In genomic region chr9:132241483-132241839, GRCh38 we compare ENCODE assay signal across 8 cellular contexts.
DNase-seq lines count a peak whose midpoint lies in the region; ATAC-seq, FAIRE-seq and TF ChIP-seq lines count a peak whose summit lies in the region.

No MANE protein-coding gene starts in this region.

- H3K79me2 ChIP-seq in HepG2 (ENCODE audit: insufficient read depth, low read length): no peaks in the 10 kb centered on the region

- FAIRE-seq in A549 (lab: Jason Lieb, UNC): no peak
- FAIRE-seq in HepG2 (lab: Jason Lieb, UNC): no peak

- no peaks in the 10 kb centered on the region for H3K9me3 Mint-ChIP-seq in activated CD8-positive, alpha-beta T cell treated with anti-CD3 and anti-CD28 coated beads for 36 hours
- no peaks in the 10 kb centered on the region for H3K9me3 Mint-ChIP-seq in type B pancreatic cell

- TF ChIP-seq POLR2A in A549 (IDR thresholded peaks at IDR 0.05; ENCODE audit: low read length) (no peak), HepG2 (IDR thresholded peaks at IDR 0.05; ENCODE audit: insufficient read depth in 1 of 2, low read depth in 2 of 2, low read length in 2 of 2) (no peak)

- peaks cover 32% of the 10 kb centered on the region for H3K27me3 ChIP-seq in H7 (ENCODE audit: control insufficient read depth, insufficient read depth, low read length)
- peaks cover 16 to 73% of the 10 kb centered on the region in 2 experiments; a peak in 4 of 5 replicates for H3K27me3 ChIP-seq in HepG2 (ENCODE audit: control insufficient read depth in 1 of 2, insufficient read depth in 2 of 2, low read length in 2 of 2)

- H3K4me3 ChIP-seq in A549: peak overlapping the region; percentile 78
- peak overlapping the region; percentile 63 for H3K4me3 ChIP-seq in H7 (ENCODE audit: insufficient read depth, low read depth, low read length)
- H3K4me3 ChIP-seq in HepG2 (replicated peaks in 1 of 3; ENCODE audit: insufficient read depth in 1 of 3, low read depth in 2 of 3, low read length in 3 of 3): peak overlapping the region; percentile 65 to 73 (median 66); a peak in 5 of 6 replicates

- no peak for DNase-seq in A549 (ENCODE audit: low read depth in 1 of 2, low spot score in 1 of 2)
- no peak for DNase-seq in H7
- DNase-seq in activated CD8-positive, alpha-beta T cell treated with anti-CD3 and anti-CD28 coated beads for 36 hours: no peak
- no peak for DNase-seq in HepG2 (ENCODE audit: low spot score)
- DNase-seq in type B pancreatic cell (ENCODE audit: extremely low spot score, unreplicated experiment): no peak
- DNase-seq in NCI-H2107 treated with DMSO at 0.1 percent for 48 hours (lab: John Stamatoyannopoulos, UW; ENCODE audit: unreplicated experiment): no peak
- no peak for DNase-seq in NCI-H187 (lab: John Stamatoyannopoulos, UW)
- no peak for DNase-seq in stimulated activated naive CD4-positive, alpha-beta T cell (lab: John Stamatoyannopoulos, UW)

- H3K36me3 ChIP-seq in H7 (replicated peaks; ENCODE audit: control insufficient read depth, insufficient read depth, low read length) (no peaks in the 10 kb centered on the region), HepG2 (replicated peaks in 1 of 2; ENCODE audit: control insufficient read depth in 1 of 2, insufficient read depth in 2 of 2, low read length in 2 of 2) (no peaks in the 10 kb centered on the region)

- peak overlapping the region; percentile 78 for H3K27ac Mint-ChIP-seq in activated CD8-positive, alpha-beta T cell treated with anti-CD3 and anti-CD28 coated beads for 36 hours
- peak overlapping the region; percentile 83 for H3K27ac Mint-ChIP-seq in type B pancreatic cell

- H2AFZ ChIP-seq in HepG2 (ENCODE audit: low read length): no peak overlapping the region

- 0% methylated on average over 9 of the region's 33 CpGs for WGBS in A549 (ENCODE audit: missing lambda C conversion rate)
- under 1% methylated on average over 11 of the region's 33 CpGs for WGBS in HepG2 (ENCODE audit: low lambda C conversion rate)

- CTCF ChIA-PET in A549 (lab: Yijun Ruan, JAX) (interaction anchor here (1.0 to 10.6 kb wide), 4 partner anchors 7 to 481 kb away, joined by 5 to 232 read pairs (median 70); no protein-coding TSS in a partner anchor), HepG2 (lab: Yijun Ruan, JAX; ENCODE audit: low intra/inter-chr PET ratio, low total read pairs) (no interaction called here)
- CTCF ChIA-PET in activated CD8-positive, alpha-beta T cell treated with anti-CD3 and anti-CD28 coated beads for 36 hours (lab: Charles Lee): interaction anchor here (0.7 to 9.9 kb wide), 10 partner anchors 10 to 485 kb away, joined by 3 to 193 read pairs (median 4); partner anchors contain the start of gene NTNG2

- in situ Hi-C loops in HepG2 (cut with HindIII; ENCODE audit: extremely low pct_ligation_motif_present, low pct_unique_long_range_greater_than_20kb): loop anchor here (25.0 kb wide), 1 partner anchor 654 kb away; no protein-coding TSS in a partner anchor

- H3K4me1 Mint-ChIP-seq in activated CD8-positive, alpha-beta T cell treated with anti-CD3 and anti-CD28 coated beads for 36 hours (ENCODE audit: low read depth): peaks cover 7% of the 10 kb centered on the region
- H3K4me1 Mint-ChIP-seq in type B pancreatic cell (ENCODE audit: unreplicated experiment): peaks cover 22% of the 10 kb centered on the region

- POLR2A ChIA-PET in A549 (lab: Yijun Ruan, JAX): no interaction called here
- POLR2A ChIA-PET in activated CD8-positive, alpha-beta T cell treated with anti-CD3 and anti-CD28 coated beads for 36 hours (lab: Charles Lee): interaction anchor here (0.8 to 1.2 kb wide), 2 partner anchors 9 to 19 kb away, joined by 3 to 5 read pairs; no protein-coding TSS in a partner anchor
- POLR2A ChIA-PET in HepG2 (lab: Yijun Ruan, JAX): interaction anchor here (1.0 kb wide), 1 partner anchor 114 kb away, joined by 3 read pairs; the partner anchor contains the start of gene SETX

- H4K20me1 ChIP-seq in HepG2 (ENCODE audit: insufficient read depth, low read length): peaks cover 3% of the 10 kb centered on the region; the same call in 1 of the 2 replicates

- no peaks in the 10 kb centered on the region for H3K9me3 ChIP-seq in A549
- no peaks in the 10 kb centered on the region for H3K9me3 ChIP-seq in HepG2 (ENCODE audit: low read length)

- H3K4me1 ChIP-seq in A549 (peaks cover 16% of the 10 kb centered on the region; the same call in 2 of the 3 replicates), HepG2 (ENCODE audit: insufficient read depth, low read length) (peaks cover 16% of the 10 kb centered on the region)

- no peak for TF ChIP-seq CTCF in A549 (IDR thresholded peaks at IDR 0.05)
- TF ChIP-seq CTCF in activated CD8-positive, alpha-beta T cell treated with anti-CD3 and anti-CD28 coated beads for 36 hours (IDR thresholded peaks at IDR 0.05): no peak
- TF ChIP-seq CTCF in HepG2 (CRISPR knock-in tag; IDR thresholded peaks at IDR 0.05): no peak
- peak; percentile 39 for TF ChIP-seq CTCF in type B pancreatic cell (conservative IDR thresholded peaks at IDR 0.05)

- H3K27ac ChIP-seq in A549 (peak overlapping the region; percentile 33 to 79; a peak in 5 of 6 replicates), HepG2 (ENCODE audit: extremely low read length, insufficient read depth, low read length) (no peak overlapping the region)

- BruUV-seq in HepG2 (replicated peaks; lab: Mats Ljungman, UMichigan): no TSS peak

- no peak overlapping the region for H3K9ac ChIP-seq in HepG2 (ENCODE audit: insufficient read depth, low read depth, low read length)

- TF ChIP-seq EP300 in A549 (IDR thresholded peaks at IDR 0.05) (no peak), HepG2 (IDR thresholded peaks at IDR 0.05; ENCODE audit: low read depth in 2 of 2, low read length in 2 of 2) (no peak), HepG2 (CRISPR knock-in tag; IDR thresholded peaks at IDR 0.05; ENCODE audit: borderline replicate concordance) (no peak)

- peak overlapping the region; percentile 81 for H3K4me3 Mint-ChIP-seq in activated CD8-positive, alpha-beta T cell treated with anti-CD3 and anti-CD28 coated beads for 36 hours
- H3K4me3 Mint-ChIP-seq in type B pancreatic cell: peak overlapping the region; percentile 94

- TF ChIP-seq RAD21 in A549 (conservative IDR thresholded peaks at IDR 0.05 in 1 of 2, IDR thresholded peaks at IDR 0.05 in 1 of 2): no peak
- TF ChIP-seq RAD21 in HepG2 (CRISPR knock-in tag; IDR thresholded peaks at IDR 0.05): no peak

- H3K36me3 Mint-ChIP-seq in activated CD8-positive, alpha-beta T cell treated with anti-CD3 and anti-CD28 coated beads for 36 hours (ENCODE audit: low read depth): no peaks in the 10 kb centered on the region
- no peaks in the 10 kb centered on the region for H3K36me3 Mint-ChIP-seq in type B pancreatic cell

- intact Hi-C loops in activated CD8-positive, alpha-beta T cell treated with anti-CD3 and anti-CD28 coated beads for 36 hours (cut with micrococcal nuclease): loop anchor here (5.0 kb wide), 1 partner anchor 484 kb away; no protein-coding TSS in a partner anchor
- intact Hi-C loops in HepG2 (cut with micrococcal nuclease; ENCODE audit: unreplicated experiment): loop anchor here (5.0 kb wide), 1 partner anchor 479 kb away; no protein-coding TSS in a partner anchor

- H3K27me3 Mint-ChIP-seq in activated CD8-positive, alpha-beta T cell treated with anti-CD3 and anti-CD28 coated beads for 36 hours: peaks cover 3% of the 10 kb centered on the region
- H3K27me3 Mint-ChIP-seq in type B pancreatic cell: peaks cover 43% of the 10 kb centered on the region

- ATAC-seq in A549: no peak
- ATAC-seq in activated CD8-positive, alpha-beta T cell treated with anti-CD3 and anti-CD28 coated beads for 36 hours: no peak
- ATAC-seq in HepG2: no peak; the same call in 2 of the 3 replicates

- H3K4me2 ChIP-seq in A549 (peak overlapping the region; percentile 100), HepG2 (ENCODE audit: low read depth, low read length) (peak overlapping the region; percentile 80)

TF ChIP-seq in A549, 52 proteins besides CTCF, POLR2A, EP300 and RAD21:
- TF ChIP-seq E2F6 (IDR thresholded peaks at IDR 0.05; ENCODE audit: borderline replicate concordance, low read depth) (peak; percentile 66; the same call in 1 of the 2 replicates), KDM1A (IDR thresholded peaks at IDR 0.05; ENCODE audit: low read depth) (no peak)
- TF ChIP-seq, protein P1, sequence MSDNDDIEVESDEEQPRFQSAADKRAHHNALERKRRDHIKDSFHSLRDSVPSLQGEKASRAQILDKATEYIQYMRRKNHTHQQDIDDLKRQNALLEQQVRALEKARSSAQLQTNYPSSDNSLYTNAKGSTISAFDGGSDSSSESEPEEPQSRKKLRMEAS (IDR thresholded peaks at IDR 0.05): peak; percentile 68

TF ChIP-seq in HepG2, 621 proteins besides CTCF, POLR2A, EP300 and RAD21 (continues in another document):
- TF ChIP-seq NFKBIZ (CRISPR knock-in tag; IDR thresholded peaks at IDR 0.05): no peak
- 0 out of 2 replicates have a peak, but pooled peaks have one; percentile 38 for TF ChIP-seq ZNF768 (CRISPR knock-in tag; IDR thresholded peaks at IDR 0.05)
- TF ChIP-seq NFKB2 (CRISPR knock-in tag; IDR thresholded peaks at IDR 0.05; ENCODE audit: borderline replicate concordance): peak; percentile 28; the same call in 1 of the 2 replicates
- TF ChIP-seq MYPOP (CRISPR knock-in tag; IDR thresholded peaks at IDR 0.05): 0 out of 2 replicates have a peak, but pooled peaks have one; percentile 24
- 0 out of 2 replicates have a peak, but pooled peaks have one; percentile 64 for TF ChIP-seq ZFYVE20 (CRISPR knock-in tag; IDR thresholded peaks at IDR 0.05; ENCODE audit: borderline replicate concordance, low read depth)
- TF ChIP-seq ARNT2 (CRISPR knock-in tag; IDR thresholded peaks at IDR 0.05; ENCODE audit: low read depth): peak; percentile 40; the same call in 1 of the 2 replicates
- TF ChIP-seq PITX1 (CRISPR knock-in tag; IDR thresholded peaks at IDR 0.05): 0 out of 2 replicates have a peak, but pooled peaks have one; percentile 31
- TF ChIP-seq MTF2 (CRISPR knock-in tag; IDR thresholded peaks at IDR 0.05; ENCODE audit: borderline replicate concordance): 0 out of 2 replicates have a peak, but pooled peaks have one; percentile 56
- TF ChIP-seq RNF2 (conservative IDR thresholded peaks at IDR 0.05; ENCODE audit: low read depth): 0 out of 2 replicates have a peak, but pooled peaks have one; percentile 17
